1 cellular context compared by ENCODE assay signal in the genomic region with DNA sequence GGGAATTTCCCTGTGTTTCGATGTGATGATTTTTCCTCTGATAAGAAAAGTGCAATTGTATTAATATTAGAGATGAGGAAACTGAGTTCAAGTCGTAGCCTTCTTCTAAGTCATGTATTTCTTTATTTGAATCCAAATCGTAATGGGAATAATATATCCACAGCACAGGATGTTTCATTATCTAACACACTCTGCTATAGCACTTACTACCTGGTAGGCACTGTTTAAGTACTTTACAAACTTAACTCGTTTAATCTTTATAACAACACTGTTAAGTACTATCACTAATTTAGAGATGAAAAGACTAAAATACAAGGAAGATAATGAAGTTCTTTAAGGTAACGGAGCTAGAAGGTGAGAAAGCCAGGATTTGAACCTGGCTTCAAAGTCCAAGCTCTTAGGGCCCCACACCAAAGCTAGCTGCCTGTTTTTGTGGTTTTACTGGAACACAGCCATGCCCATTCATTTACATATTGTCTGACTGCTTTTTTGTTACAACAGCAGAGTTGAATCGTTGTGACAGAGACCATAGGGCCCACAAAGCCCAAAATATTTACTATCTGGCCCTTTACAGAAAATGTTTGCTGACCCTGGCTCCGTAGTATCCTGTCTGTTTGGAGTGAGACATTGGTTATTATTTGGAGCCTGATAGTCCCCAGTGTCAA.
TF ChIP-seq lines count a peak whose summit lies in the region.

No MANE protein-coding gene starts in this region.

TF ChIP-seq in HepG2, 621 proteins besides CTCF, POLR2A, EP300 and RAD21 (continued from another document):
- TF ChIP-seq ZNF713 (CRISPR knock-in tag; IDR thresholded peaks at IDR 0.05) (no peak), REL (CRISPR knock-in tag; conservative IDR thresholded peaks at IDR 0.05) (no peak), FOXO1 (CRISPR knock-in tag; IDR thresholded peaks at IDR 0.05) (peak; percentile 83), ZNF616 (CRISPR knock-in tag; IDR thresholded peaks at IDR 0.05; ENCODE audit: low read depth) (no peak), ZNF644 (CRISPR knock-in tag; IDR thresholded peaks at IDR 0.05; ENCODE audit: low read depth) (0 out of 2 replicates have a peak, but pooled peaks have one; percentile 22), CHD2 (IDR thresholded peaks at IDR 0.05; ENCODE audit: low read depth, low read length) (no peak), NR2F1 (CRISPR knock-in tag; IDR thresholded peaks at IDR 0.05) (0 out of 4 replicates have a peak, but pooled peaks of 1 of the 2 experiments have one; percentile 35), HMG20A (CRISPR knock-in tag; IDR thresholded peaks at IDR 0.05; ENCODE audit: borderline replicate concordance) (peak; percentile 85; the same call in 1 of the 2 replicates), NFE2L2 (IDR thresholded peaks at IDR 0.05; ENCODE audit: low read length) (no peak), SP140L (CRISPR knock-in tag; IDR thresholded peaks at IDR 0.05; ENCODE audit: borderline replicate concordance) (no peak), ZIK1 (CRISPR knock-in tag; IDR thresholded peaks at IDR 0.05; ENCODE audit: borderline replicate concordance, low read depth) (no peak), KDM1A (CRISPR knock-in tag; IDR thresholded peaks at IDR 0.05) (peak; percentile 40; the same call in 1 of the 2 replicates), ZNF598 (CRISPR knock-in tag; IDR thresholded peaks at IDR 0.05; ENCODE audit: borderline replicate concordance) (no peak), ZMAT3 (CRISPR knock-in tag; conservative IDR thresholded peaks at IDR 0.05) (no peak), ZNF33A (CRISPR knock-in tag; IDR thresholded peaks at IDR 0.05; ENCODE audit: borderline replicate concordance) (no peak; the same call in 1 of the 2 replicates), ZFP90 (CRISPR knock-in tag; IDR thresholded peaks at IDR 0.05; ENCODE audit: borderline replicate concordance) (no peak), ZNF549 (CRISPR knock-in tag; IDR thresholded peaks at IDR 0.05) (no peak), FOXA1 (IDR thresholded peaks at IDR 0.05) (no peak), FOXA1 (CRISPR knock-in tag; IDR thresholded peaks at IDR 0.05) (peak; percentile 54), PAX8 (CRISPR knock-in tag; IDR thresholded peaks at IDR 0.05; ENCODE audit: borderline replicate concordance) (no peak), PCBP1 (IDR thresholded peaks at IDR 0.05; ENCODE audit: borderline replicate concordance, low read depth, low read length) (no peak)
- TF ChIP-seq, protein P1, sequence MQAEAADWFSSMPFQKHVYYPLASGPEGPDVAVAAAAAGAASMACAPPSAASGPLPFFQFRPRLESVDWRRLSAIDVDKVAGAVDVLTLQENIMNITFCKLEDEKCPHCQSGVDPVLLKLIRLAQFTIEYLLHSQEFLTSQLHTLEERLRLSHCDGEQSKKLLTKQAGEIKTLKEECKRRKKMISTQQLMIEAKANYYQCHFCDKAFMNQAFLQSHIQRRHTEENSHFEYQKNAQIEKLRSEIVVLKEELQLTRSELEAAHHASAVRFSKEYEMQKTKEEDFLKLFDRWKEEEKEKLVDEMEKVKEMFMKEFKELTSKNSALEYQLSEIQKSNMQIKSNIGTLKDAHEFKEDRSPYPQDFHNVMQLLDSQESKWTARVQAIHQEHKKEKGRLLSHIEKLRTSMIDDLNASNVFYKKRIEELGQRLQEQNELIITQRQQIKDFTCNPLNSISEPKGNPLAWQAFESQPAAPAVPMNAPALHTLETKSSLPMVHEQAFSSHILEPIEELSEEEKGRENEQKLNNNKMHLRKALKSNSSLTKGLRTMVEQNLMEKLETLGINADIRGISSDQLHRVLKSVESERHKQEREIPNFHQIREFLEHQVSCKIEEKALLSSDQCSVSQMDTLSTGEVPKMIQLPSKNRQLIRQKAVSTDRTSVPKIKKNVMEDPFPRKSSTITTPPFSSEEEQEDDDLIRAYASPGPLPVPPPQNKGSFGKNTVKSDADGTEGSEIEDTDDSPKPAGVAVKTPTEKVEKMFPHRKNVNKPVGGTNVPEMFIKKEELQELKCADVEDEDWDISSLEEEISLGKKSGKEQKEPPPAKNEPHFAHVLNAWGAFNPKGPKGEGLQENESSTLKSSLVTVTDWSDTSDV (CRISPR knock-in tag; IDR thresholded peaks at IDR 0.05) = no peak
- TF ChIP-seq, protein P2, sequence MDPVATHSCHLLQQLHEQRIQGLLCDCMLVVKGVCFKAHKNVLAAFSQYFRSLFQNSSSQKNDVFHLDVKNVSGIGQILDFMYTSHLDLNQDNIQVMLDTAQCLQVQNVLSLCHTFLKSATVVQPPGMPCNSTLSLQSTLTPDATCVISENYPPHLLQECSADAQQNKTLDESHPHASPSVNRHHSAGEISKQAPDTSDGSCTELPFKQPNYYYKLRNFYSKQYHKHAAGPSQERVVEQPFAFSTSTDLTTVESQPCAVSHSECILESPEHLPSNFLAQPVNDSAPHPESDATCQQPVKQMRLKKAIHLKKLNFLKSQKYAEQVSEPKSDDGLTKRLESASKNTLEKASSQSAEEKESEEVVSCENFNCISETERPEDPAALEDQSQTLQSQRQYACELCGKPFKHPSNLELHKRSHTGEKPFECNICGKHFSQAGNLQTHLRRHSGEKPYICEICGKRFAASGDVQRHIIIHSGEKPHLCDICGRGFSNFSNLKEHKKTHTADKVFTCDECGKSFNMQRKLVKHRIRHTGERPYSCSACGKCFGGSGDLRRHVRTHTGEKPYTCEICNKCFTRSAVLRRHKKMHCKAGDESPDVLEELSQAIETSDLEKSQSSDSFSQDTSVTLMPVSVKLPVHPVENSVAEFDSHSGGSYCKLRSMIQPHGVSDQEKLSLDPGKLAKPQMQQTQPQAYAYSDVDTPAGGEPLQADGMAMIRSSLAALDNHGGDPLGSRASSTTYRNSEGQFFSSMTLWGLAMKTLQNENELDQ (CRISPR knock-in tag; IDR thresholded peaks at IDR 0.05; ENCODE audit: borderline replicate concordance) = no peak
- TF ChIP-seq, protein P3, sequence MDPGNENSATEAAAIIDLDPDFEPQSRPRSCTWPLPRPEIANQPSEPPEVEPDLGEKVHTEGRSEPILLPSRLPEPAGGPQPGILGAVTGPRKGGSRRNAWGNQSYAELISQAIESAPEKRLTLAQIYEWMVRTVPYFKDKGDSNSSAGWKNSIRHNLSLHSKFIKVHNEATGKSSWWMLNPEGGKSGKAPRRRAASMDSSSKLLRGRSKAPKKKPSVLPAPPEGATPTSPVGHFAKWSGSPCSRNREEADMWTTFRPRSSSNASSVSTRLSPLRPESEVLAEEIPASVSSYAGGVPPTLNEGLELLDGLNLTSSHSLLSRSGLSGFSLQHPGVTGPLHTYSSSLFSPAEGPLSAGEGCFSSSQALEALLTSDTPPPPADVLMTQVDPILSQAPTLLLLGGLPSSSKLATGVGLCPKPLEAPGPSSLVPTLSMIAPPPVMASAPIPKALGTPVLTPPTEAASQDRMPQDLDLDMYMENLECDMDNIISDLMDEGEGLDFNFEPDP (CRISPR knock-in tag; conservative IDR thresholded peaks at IDR 0.05) = no peak
- TF ChIP-seq, protein P4, sequence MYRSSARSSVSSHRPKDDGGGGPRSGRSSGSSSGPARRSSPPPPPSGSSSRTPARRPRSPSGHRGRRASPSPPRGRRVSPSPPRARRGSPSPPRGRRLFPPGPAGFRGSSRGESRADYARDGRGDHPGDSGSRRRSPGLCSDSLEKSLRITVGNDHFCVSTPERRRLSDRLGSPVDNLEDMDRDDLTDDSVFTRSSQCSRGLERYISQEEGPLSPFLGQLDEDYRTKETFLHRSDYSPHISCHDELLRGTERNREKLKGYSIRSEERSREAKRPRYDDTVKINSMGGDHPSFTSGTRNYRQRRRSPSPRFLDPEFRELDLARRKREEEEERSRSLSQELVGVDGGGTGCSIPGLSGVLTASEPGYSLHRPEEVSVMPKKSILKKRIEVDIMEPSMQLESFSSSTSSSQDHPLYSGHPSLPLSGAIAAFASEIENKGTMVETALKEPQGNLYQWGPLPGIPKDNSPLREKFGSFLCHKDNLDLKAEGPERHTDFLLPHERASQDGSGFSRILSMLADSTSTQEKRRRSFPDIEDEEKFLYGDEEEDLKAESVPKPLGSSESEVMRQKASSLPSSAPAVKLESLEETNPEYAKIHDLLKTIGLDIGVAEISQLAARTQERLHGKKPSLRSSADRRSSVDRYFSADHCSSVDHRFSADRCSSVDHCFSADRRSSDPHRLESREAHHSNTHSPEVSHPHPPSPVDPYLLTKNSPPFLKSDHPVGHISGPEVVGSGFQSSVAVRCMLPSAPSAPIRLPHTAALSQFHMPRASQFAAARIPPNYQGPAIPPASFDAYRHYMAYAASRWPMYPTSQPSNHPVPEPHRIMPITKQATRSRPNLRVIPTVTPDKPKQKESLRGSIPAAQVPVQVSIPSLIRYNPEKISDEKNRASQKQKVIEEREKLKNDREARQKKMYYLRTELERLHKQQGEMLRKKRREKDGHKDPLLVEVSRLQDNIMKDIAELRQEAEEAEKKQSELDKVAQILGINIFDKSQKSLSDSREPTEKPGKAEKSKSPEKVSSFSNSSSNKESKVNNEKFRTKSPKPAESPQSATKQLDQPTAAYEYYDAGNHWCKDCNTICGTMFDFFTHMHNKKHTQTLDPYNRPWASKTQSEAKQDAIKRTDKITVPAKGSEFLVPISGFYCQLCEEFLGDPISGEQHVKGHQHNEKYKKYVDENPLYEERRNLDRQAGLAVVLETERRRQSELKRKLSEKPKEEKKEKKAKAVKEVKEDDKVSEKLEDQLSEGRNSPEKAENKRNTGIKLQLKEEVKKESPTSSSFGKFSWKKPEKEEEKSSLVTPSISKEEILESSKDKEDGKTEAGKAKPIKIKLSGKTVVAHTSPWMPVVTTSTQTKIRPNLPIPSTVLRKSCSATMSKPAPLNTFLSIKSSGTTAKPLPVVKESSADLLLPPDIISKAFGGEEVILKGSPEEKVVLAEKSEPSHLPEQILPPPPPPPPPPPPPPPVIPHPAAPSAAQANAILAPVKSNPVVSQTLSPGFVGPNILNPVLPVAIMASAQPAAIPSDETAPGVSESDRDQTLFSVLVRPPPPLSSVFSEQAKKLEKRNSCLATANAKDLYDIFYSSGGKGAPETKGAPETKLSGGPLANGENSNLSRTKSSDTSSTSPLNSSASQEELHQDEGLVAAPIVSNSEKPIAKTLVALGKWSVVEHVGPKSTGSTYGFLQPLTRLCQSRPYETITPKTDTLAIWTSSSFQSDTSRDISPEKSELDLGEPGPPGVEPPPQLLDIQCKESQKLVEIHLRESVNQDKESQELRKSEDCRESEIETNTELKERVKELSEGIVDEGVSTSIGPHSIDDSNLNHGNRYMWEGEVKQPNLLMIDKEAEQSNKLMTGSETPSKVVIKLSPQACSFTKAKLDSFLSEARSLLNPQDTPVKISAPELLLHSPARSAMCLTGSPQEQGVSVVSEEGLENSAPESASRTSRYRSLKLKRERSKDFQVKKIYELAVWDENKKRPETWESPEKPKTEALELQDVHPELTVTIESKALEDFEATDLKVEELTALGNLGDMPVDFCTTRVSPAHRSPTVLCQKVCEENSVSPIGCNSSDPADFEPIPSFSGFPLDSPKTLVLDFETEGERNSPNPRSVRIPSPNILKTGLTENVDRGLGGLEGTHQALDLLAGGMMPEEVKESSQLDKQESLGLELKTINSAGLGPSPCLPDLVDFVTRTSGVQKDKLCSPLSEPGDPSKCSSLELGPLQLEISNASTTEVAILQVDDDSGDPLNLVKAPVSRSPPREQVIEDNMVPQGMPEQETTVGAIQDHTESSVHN (CRISPR knock-in tag; IDR thresholded peaks at IDR 0.05) = no peak
- TF ChIP-seq, protein P5, sequence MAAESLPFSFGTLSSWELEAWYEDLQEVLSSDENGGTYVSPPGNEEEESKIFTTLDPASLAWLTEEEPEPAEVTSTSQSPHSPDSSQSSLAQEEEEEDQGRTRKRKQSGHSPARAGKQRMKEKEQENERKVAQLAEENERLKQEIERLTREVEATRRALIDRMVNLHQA (CRISPR knock-in tag; IDR thresholded peaks at IDR 0.05) = no peak
- TF ChIP-seq, protein P6, sequence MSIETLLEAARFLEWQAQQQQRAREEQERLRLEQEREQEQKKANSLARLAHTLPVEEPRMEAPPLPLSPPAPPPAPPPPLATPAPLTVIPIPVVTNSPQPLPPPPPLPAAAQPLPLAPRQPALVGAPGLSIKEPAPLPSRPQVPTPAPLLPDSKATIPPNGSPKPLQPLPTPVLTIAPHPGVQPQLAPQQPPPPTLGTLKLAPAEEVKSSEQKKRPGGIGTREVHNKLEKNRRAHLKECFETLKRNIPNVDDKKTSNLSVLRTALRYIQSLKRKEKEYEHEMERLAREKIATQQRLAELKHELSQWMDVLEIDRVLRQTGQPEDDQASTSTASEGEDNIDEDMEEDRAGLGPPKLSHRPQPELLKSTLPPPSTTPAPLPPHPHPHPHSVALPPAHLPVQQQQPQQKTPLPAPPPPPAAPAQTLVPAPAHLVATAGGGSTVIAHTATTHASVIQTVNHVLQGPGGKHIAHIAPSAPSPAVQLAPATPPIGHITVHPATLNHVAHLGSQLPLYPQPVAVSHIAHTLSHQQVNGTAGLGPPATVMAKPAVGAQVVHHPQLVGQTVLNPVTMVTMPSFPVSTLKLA (IDR thresholded peaks at IDR 0.05) = no peak
- TF ChIP-seq, protein P7, sequence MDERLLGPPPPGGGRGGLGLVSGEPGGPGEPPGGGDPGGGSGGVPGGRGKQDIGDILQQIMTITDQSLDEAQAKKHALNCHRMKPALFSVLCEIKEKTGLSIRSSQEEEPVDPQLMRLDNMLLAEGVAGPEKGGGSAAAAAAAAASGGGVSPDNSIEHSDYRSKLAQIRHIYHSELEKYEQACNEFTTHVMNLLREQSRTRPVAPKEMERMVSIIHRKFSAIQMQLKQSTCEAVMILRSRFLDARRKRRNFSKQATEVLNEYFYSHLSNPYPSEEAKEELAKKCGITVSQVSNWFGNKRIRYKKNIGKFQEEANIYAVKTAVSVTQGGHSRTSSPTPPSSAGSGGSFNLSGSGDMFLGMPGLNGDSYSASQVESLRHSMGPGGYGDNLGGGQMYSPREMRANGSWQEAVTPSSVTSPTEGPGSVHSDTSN (CRISPR knock-in tag; IDR thresholded peaks at IDR 0.05) = no peak
